In the genomic region with DNA sequence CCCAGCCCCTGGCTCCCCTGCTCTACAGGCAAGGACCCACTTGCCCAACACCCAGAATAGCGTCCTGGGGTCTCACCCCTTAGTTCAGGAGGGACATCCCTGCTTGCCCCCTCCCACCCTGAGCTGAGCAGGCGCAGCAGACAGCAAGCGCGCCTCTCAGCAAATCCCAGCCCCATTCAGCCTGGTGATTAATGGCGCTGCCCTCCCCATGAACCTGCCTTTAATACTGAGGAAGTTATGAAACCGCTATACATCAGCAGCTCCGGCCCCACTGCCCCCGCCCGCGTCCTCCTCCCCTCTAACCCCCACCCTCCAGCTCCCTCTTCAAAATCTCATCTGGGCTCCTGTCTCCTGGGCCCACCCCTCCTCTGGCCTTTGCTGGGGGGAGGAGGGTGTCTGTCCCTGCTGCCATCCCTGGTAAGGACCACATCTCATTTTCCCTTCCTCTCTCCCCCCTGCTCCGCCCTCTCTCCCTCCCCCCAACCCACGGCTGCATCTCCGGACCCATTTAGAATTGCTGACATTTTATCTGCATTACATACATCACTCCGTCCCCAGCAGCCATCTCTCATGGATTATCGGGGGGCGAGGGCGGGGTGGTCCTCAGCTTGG, we compare ENCODE assay signal across 1 cellular context.
TF ChIP-seq lines count a peak whose summit lies in the region.

No MANE protein-coding gene starts in this region.

TF ChIP-seq in K562, 482 proteins besides CTCF, POLR2A, EP300 and RAD21 (continued from another document and continues in another):
- TF ChIP-seq ZNF766 (CRISPR knock-in tag; conservative IDR thresholded peaks at IDR 0.05), result no peak
- TF ChIP-seq SMC3 (conservative IDR thresholded peaks at IDR 0.05; ENCODE audit: insufficient read depth, low read depth, low read length), result no peak
- peak; percentile 84 to 87 for TF ChIP-seq NRF1 (conservative IDR thresholded peaks at IDR 0.05 in 1 of 2, IDR thresholded peaks at IDR 0.05 in 1 of 2)
- TF ChIP-seq, protein P1, sequence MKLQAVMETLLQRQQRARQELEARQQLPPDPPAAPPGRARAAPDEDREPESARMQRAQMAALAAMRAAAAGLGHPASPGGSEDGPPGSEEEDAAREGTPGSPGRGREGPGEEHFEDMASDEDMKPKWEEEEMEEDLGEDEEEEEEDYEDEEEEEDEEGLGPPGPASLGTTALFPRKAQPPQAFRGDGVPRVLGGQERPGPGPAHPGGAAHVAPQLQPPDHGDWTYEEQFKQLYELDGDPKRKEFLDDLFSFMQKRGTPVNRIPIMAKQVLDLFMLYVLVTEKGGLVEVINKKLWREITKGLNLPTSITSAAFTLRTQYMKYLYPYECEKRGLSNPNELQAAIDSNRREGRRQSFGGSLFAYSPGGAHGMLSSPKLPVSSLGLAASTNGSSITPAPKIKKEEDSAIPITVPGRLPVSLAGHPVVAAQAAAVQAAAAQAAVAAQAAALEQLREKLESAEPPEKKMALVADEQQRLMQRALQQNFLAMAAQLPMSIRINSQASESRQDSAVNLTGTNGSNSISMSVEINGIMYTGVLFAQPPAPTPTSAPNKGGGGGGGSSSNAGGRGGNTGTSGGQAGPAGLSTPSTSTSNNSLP (IDR thresholded peaks at IDR 0.05; ENCODE audit: borderline replicate concordance, low read depth, low read length), result no peak
- TF ChIP-seq, protein P2, sequence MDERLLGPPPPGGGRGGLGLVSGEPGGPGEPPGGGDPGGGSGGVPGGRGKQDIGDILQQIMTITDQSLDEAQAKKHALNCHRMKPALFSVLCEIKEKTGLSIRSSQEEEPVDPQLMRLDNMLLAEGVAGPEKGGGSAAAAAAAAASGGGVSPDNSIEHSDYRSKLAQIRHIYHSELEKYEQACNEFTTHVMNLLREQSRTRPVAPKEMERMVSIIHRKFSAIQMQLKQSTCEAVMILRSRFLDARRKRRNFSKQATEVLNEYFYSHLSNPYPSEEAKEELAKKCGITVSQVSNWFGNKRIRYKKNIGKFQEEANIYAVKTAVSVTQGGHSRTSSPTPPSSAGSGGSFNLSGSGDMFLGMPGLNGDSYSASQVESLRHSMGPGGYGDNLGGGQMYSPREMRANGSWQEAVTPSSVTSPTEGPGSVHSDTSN (CRISPR knock-in tag; IDR thresholded peaks at IDR 0.05; ENCODE audit: low read depth), result no peak
- TF ChIP-seq, protein P2 (tag; conservative IDR thresholded peaks at IDR 0.05; ENCODE audit: low read depth), result peak; percentile 91
- TF ChIP-seq ZNF263 (CRISPR knock-in tag; IDR thresholded peaks at IDR 0.05; ENCODE audit: borderline replicate concordance), result no peak
- no peak for TF ChIP-seq MXI1 (IDR thresholded peaks at IDR 0.05; ENCODE audit: low read depth, low read length)
- TF ChIP-seq NFXL1 (CRISPR knock-in tag; IDR thresholded peaks at IDR 0.05), result no peak
- peak; percentile 20 to 70 (median 44) for TF ChIP-seq YY1 (IDR thresholded peaks at IDR 0.05; ENCODE audit: borderline replicate concordance in 1 of 3, control insufficient read depth in 1 of 3, extremely low read depth in 1 of 3, insufficient read depth in 3 of 3, insufficient read length in 1 of 3, insufficient replicate concordance in 2 of 3, low read depth in 1 of 3, low read length in 2 of 3)
- TF ChIP-seq, protein P3, sequence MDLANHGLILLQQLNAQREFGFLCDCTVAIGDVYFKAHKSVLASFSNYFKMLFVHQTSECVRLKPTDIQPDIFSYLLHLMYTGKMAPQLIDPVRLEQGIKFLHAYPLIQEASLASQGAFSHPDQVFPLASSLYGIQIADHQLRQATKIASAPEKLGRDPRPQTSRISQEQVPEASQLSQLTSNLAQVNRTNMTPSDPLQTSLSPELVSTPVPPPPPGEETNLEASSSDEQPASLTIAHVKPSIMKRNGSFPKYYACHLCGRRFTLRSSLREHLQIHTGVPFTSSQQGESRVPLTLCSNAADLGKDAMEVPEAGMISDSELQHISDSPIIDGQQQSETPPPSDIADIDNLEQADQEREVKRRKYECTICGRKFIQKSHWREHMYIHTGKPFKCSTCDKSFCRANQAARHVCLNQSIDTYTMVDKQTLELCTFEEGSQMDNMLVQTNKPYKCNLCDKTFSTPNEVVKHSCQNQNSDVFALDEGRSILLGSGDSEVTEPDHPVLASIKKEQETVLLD (IDR thresholded peaks at IDR 0.05), result 0 out of 2 replicates have a peak, but pooled peaks have one; percentile 20
- TF ChIP-seq NCOA2 (IDR thresholded peaks at IDR 0.05; ENCODE audit: partially characterized antibody in 2 of 2), result no peak
- no peak for TF ChIP-seq JUN (IDR thresholded peaks at IDR 0.05; ENCODE audit: borderline replicate concordance, low read depth, low read length)
- no peak for TF ChIP-seq JUN (CRISPR knock-in tag; IDR thresholded peaks at IDR 0.05; ENCODE audit: borderline replicate concordance)
- no peak for TF ChIP-seq GATA2 (CRISPR knock-in tag; IDR thresholded peaks at IDR 0.05)
- no peak for TF ChIP-seq DPF2 (IDR thresholded peaks at IDR 0.05)
- TF ChIP-seq, protein P4, sequence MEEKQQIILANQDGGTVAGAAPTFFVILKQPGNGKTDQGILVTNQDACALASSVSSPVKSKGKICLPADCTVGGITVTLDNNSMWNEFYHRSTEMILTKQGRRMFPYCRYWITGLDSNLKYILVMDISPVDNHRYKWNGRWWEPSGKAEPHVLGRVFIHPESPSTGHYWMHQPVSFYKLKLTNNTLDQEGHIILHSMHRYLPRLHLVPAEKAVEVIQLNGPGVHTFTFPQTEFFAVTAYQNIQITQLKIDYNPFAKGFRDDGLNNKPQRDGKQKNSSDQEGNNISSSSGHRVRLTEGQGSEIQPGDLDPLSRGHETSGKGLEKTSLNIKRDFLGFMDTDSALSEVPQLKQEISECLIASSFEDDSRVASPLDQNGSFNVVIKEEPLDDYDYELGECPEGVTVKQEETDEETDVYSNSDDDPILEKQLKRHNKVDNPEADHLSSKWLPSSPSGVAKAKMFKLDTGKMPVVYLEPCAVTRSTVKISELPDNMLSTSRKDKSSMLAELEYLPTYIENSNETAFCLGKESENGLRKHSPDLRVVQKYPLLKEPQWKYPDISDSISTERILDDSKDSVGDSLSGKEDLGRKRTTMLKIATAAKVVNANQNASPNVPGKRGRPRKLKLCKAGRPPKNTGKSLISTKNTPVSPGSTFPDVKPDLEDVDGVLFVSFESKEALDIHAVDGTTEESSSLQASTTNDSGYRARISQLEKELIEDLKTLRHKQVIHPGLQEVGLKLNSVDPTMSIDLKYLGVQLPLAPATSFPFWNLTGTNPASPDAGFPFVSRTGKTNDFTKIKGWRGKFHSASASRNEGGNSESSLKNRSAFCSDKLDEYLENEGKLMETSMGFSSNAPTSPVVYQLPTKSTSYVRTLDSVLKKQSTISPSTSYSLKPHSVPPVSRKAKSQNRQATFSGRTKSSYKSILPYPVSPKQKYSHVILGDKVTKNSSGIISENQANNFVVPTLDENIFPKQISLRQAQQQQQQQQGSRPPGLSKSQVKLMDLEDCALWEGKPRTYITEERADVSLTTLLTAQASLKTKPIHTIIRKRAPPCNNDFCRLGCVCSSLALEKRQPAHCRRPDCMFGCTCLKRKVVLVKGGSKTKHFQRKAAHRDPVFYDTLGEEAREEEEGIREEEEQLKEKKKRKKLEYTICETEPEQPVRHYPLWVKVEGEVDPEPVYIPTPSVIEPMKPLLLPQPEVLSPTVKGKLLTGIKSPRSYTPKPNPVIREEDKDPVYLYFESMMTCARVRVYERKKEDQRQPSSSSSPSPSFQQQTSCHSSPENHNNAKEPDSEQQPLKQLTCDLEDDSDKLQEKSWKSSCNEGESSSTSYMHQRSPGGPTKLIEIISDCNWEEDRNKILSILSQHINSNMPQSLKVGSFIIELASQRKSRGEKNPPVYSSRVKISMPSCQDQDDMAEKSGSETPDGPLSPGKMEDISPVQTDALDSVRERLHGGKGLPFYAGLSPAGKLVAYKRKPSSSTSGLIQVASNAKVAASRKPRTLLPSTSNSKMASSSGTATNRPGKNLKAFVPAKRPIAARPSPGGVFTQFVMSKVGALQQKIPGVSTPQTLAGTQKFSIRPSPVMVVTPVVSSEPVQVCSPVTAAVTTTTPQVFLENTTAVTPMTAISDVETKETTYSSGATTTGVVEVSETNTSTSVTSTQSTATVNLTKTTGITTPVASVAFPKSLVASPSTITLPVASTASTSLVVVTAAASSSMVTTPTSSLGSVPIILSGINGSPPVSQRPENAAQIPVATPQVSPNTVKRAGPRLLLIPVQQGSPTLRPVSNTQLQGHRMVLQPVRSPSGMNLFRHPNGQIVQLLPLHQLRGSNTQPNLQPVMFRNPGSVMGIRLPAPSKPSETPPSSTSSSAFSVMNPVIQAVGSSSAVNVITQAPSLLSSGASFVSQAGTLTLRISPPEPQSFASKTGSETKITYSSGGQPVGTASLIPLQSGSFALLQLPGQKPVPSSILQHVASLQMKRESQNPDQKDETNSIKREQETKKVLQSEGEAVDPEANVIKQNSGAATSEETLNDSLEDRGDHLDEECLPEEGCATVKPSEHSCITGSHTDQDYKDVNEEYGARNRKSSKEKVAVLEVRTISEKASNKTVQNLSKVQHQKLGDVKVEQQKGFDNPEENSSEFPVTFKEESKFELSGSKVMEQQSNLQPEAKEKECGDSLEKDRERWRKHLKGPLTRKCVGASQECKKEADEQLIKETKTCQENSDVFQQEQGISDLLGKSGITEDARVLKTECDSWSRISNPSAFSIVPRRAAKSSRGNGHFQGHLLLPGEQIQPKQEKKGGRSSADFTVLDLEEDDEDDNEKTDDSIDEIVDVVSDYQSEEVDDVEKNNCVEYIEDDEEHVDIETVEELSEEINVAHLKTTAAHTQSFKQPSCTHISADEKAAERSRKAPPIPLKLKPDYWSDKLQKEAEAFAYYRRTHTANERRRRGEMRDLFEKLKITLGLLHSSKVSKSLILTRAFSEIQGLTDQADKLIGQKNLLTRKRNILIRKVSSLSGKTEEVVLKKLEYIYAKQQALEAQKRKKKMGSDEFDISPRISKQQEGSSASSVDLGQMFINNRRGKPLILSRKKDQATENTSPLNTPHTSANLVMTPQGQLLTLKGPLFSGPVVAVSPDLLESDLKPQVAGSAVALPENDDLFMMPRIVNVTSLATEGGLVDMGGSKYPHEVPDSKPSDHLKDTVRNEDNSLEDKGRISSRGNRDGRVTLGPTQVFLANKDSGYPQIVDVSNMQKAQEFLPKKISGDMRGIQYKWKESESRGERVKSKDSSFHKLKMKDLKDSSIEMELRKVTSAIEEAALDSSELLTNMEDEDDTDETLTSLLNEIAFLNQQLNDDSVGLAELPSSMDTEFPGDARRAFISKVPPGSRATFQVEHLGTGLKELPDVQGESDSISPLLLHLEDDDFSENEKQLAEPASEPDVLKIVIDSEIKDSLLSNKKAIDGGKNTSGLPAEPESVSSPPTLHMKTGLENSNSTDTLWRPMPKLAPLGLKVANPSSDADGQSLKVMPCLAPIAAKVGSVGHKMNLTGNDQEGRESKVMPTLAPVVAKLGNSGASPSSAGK (IDR thresholded peaks at IDR 0.05), result no peak
- no peak for TF ChIP-seq NR2C2 (CRISPR knock-in tag; IDR thresholded peaks at IDR 0.05)
- peak; percentile 44; the same call in 1 of the 2 replicates for TF ChIP-seq NR2C2 (tag; IDR thresholded peaks at IDR 0.05)
- TF ChIP-seq ZNF384 (IDR thresholded peaks at IDR 0.05; ENCODE audit: low read depth, low read length), result no peak
- no peak for TF ChIP-seq ZNF780A (CRISPR knock-in tag; IDR thresholded peaks at IDR 0.05)
- TF ChIP-seq MCM7 (IDR thresholded peaks at IDR 0.05), result no peak
- no peak for TF ChIP-seq TSC22D4 (tag; IDR thresholded peaks at IDR 0.05)
- TF ChIP-seq TCF7 (IDR thresholded peaks at IDR 0.05; ENCODE audit: borderline replicate concordance), result no peak
- TF ChIP-seq EGR1 (conservative IDR thresholded peaks at IDR 0.05), result 0 out of 2 replicates have a peak, but pooled peaks have one; percentile 9
- no peak for TF ChIP-seq SRSF1 (IDR thresholded peaks at IDR 0.05; ENCODE audit: low read depth, low read length)
- TF ChIP-seq, protein P5, sequence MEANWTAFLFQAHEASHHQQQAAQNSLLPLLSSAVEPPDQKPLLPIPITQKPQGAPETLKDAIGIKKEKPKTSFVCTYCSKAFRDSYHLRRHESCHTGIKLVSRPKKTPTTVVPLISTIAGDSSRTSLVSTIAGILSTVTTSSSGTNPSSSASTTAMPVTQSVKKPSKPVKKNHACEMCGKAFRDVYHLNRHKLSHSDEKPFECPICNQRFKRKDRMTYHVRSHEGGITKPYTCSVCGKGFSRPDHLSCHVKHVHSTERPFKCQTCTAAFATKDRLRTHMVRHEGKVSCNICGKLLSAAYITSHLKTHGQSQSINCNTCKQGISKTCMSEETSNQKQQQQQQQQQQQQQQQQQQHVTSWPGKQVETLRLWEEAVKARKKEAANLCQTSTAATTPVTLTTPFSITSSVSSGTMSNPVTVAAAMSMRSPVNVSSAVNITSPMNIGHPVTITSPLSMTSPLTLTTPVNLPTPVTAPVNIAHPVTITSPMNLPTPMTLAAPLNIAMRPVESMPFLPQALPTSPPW (CRISPR knock-in tag; IDR thresholded peaks at IDR 0.05), result peak; percentile 92
- no peak for TF ChIP-seq CBX5 (IDR thresholded peaks at IDR 0.05; ENCODE audit: borderline replicate concordance, low read depth)
- no peak for TF ChIP-seq PYGO2 (tag; IDR thresholded peaks at IDR 0.05)
- peak in 1 of 2 experiments; percentile 10; a peak in 1 of 4 replicates for TF ChIP-seq KDM1A (IDR thresholded peaks at IDR 0.05)
- no peak for TF ChIP-seq TGIF2 (CRISPR knock-in tag; IDR thresholded peaks at IDR 0.05)
- TF ChIP-seq THRAP3 (IDR thresholded peaks at IDR 0.05; ENCODE audit: borderline replicate concordance), result no peak
- TF ChIP-seq ZFP36 (IDR thresholded peaks at IDR 0.05; ENCODE audit: low read depth, low read length, partially characterized antibody), result no peak
- no peak for TF ChIP-seq RBFOX2 (IDR thresholded peaks at IDR 0.05; ENCODE audit: low read depth, low read length)
- no peak for TF ChIP-seq SIRT6 (IDR thresholded peaks at IDR 0.05; ENCODE audit: low read depth, low read length)
- no peak for TF ChIP-seq RFX1 (IDR thresholded peaks at IDR 0.05)
- TF ChIP-seq SPI1 (IDR thresholded peaks at IDR 0.05; ENCODE audit: borderline replicate concordance, low read depth, low read length), result peak; percentile 49; the same call in 1 of the 2 replicates
- no peak for TF ChIP-seq ZNF696 (CRISPR knock-in tag; conservative IDR thresholded peaks at IDR 0.05)
- TF ChIP-seq PURB (CRISPR knock-in tag; IDR thresholded peaks at IDR 0.05; ENCODE audit: low read depth), result no peak
- TF ChIP-seq, protein P6, sequence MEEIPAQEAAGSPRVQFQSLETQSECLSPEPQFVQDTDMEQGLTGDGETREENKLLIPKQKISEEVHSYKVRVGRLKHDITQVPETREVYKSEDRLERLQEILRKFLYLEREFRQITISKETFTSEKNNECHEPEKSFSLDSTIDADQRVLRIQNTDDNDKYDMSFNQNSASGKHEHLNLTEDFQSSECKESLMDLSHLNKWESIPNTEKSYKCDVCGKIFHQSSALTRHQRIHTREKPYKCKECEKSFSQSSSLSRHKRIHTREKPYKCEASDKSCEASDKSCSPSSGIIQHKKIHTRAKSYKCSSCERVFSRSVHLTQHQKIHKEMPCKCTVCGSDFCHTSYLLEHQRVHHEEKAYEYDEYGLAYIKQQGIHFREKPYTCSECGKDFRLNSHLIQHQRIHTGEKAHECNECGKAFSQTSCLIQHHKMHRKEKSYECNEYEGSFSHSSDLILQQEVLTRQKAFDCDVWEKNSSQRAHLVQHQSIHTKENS (CRISPR knock-in tag; IDR thresholded peaks at IDR 0.05), result no peak
- no peak for TF ChIP-seq ZNF778 (CRISPR knock-in tag; IDR thresholded peaks at IDR 0.05)
- no peak for TF ChIP-seq POLR2B (IDR thresholded peaks at IDR 0.05; ENCODE audit: low read depth, partially characterized antibody)
- no peak for TF ChIP-seq GTF2F1 (IDR thresholded peaks at IDR 0.05; ENCODE audit: low read depth, low read length)
